Comparison of ENCODE assay signal across 1 cellular context in genomic region chr9:135903358-135903656, GRCh38.
TF ChIP-seq lines count a peak whose summit lies in the region.

No MANE protein-coding gene starts in this region.

TF ChIP-seq in WTC11, 78 proteins besides CTCF, POLR2A, EP300 and RAD21 (continued from another document):
- TF ChIP-seq ARID4B (CRISPR knock-in tag; IDR thresholded peaks at IDR 0.05; ENCODE audit: borderline replicate concordance) (no peak), IRF1 (CRISPR knock-in tag; IDR thresholded peaks at IDR 0.05) (no peak), MAX (CRISPR knock-in tag; IDR thresholded peaks at IDR 0.05) (no peak), CBFB (CRISPR knock-in tag; IDR thresholded peaks at IDR 0.05; ENCODE audit: low read depth) (no peak), ZNF532 (CRISPR knock-in tag; IDR thresholded peaks at IDR 0.05; ENCODE audit: borderline replicate concordance) (no peak), TCF7 (CRISPR knock-in tag; IDR thresholded peaks at IDR 0.05; ENCODE audit: low read depth) (no peak), ZNF263 (CRISPR knock-in tag; IDR thresholded peaks at IDR 0.05; ENCODE audit: low read depth) (no peak), GRHL2 (CRISPR knock-in tag; IDR thresholded peaks at IDR 0.05; ENCODE audit: insufficient replicate concordance, severe bottlenecking) (no peak), SP1 (CRISPR knock-in tag; conservative IDR thresholded peaks at IDR 0.05) (no peak), IRF2 (CRISPR knock-in tag; IDR thresholded peaks at IDR 0.05; ENCODE audit: borderline replicate concordance, low read depth) (no peak), RORB (CRISPR knock-in tag; IDR thresholded peaks at IDR 0.05) (no peak), E2F5 (CRISPR knock-in tag; IDR thresholded peaks at IDR 0.05) (no peak), PRDM15 (CRISPR knock-in tag; IDR thresholded peaks at IDR 0.05) (no peak), ZNF423 (CRISPR knock-in tag; IDR thresholded peaks at IDR 0.05) (no peak)
